ENCODE assay signal across 24 cellular contexts in the genomic region with DNA sequence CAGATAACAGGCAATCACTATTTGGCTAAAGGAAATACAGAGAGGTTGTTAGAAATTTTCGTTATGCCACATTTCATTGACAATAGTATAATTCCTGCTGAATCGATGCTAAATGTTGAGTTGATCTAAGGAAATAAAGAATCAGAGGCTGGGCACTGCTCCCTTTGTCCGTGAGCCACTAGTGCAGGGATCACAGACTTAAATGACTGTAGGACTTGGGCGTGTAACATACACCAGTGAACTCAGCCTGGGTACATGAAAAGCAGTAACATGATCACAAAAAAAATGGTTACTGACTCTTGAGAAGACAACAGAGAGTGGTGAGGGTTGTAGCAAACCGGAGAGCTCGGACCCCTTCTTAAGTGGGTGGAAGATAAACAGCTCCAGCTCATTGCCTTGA. TPM values are rescaled to one million over a fixed set of nuclear protein-coding genes. Genes with fewer than 3 reads are reported as not detected.
"Had no signal": no experiment of that assay in that cellular context is flagged by ENCODE, and none has a peak within 500 bp of the region (broad histone marks: within the 10 kb centered on the region; RNA-seq: fewer than 3 reads in every experiment).

No MANE protein-coding gene starts in this region.

- H3K27ac ChIP-seq: SJSA1 had no signal

- H3K4me3 ChIP-seq: SJSA1 had no signal

- H3K36me3 ChIP-seq: SJSA1 had no signal

- H3K4me2 ChIP-seq: SK-N-SH had no signal

- H3K27me3 ChIP-seq: SJSA1 had no signal

- H3K9ac ChIP-seq: SK-N-SH had no signal

- FAIRE-seq: RCC 7860 had no signal

- H3K9me3 ChIP-seq: SJSA1, SK-N-SH had no signal

- DNase-seq: KBM-7, MM.1S, MV-4-11, NCI-H1048, NCI-H1105, NCI-H1417, NCI-H1436 treated with DMSO at 0.1 percent for 48 hours, NCI-H1694 treated with DMSO at 0.1 percent for 48 hours, NCI-H1930, NCI-H2081, NCI-H2227 treated with DMSO at 0.1 percent for 48 hours, NCI-H446, NCI-H510A, NCI-H524 treated with DMSO at 0.1 percent for 48 hours, NCI-H69, NCI-H774, Right ventricle myocardium superior, RPMI8226, SIG-M5, SK-N-SH, T-helper 1 cell had no signal

- H3K9me2 ChIP-seq: SK-N-SH had no signal

RNA-seq across cellular contexts. Expression of gene ITGB8, which starts 11.8 kb away (rescaled TPM):
- polyA plus RNA-seq: IgD-negative memory B cell had no signal
